ENCODE assay signal across 22 cellular contexts in genomic region chr11:125380756-125381445, GRCh38.
"Had no signal": no experiment of that assay in that cellular context is flagged by ENCODE, and none has a peak within 500 bp of the region (broad histone marks: within the 10 kb centered on the region; RNA-seq: fewer than 3 reads in every experiment).

No MANE protein-coding gene starts in this region.

- H3K9me3 Mint-ChIP-seq: activated CD8-positive, alpha-beta T cell treated with anti-CD3 and anti-CD28 coated beads for 36 hours; activated naive CD8-positive, alpha-beta T cell treated with anti-CD3 and anti-CD28 coated beads, Interleukin-2, amount 10 ng/mL, durations not matched to agents 7 days and 5 days had no signal

- H3K36me3 Mint-ChIP-seq: activated naive CD8-positive, alpha-beta T cell treated with anti-CD3 and anti-CD28 coated beads, Interleukin-2, amount 10 ng/mL, durations not matched to agents 7 days and 5 days had no signal

- DNase-seq: activated CD4-positive, alpha-beta T cell treated with anti-CD3 and anti-CD28 coated beads for 4 hours; activated CD8-positive, alpha-beta memory T cell treated with anti-CD3 and anti-CD28 coated beads, Interleukin-2, amount 50 U/mL, for 4 hours; activated CD8-positive, alpha-beta T cell treated with anti-CD3 and anti-CD28 coated beads for 36 hours; activated naive CD4-positive, alpha-beta T cell treated with anti-CD3 and anti-CD28 coated beads, Interleukin-2, amount 50 U/mL, for 16 hours; activated naive CD8-positive, alpha-beta T cell treated with anti-CD3 and anti-CD28 coated beads, Interleukin-2, amount 10 ng/mL, durations not matched to agents 7 days and 5 days; body of pancreas; MG63; MV-4-11; NCI-H1092 treated with DMSO at 0.1 percent for 48 hours; NCI-H1417 treated with DMSO at 0.1 percent for 48 hours; NCI-H1694; NCI-H2029; NCI-H345; NCI-H510A; NCI-H526 treated with DMSO at 0.1 percent for 48 hours; SHP77; SW 1271 had no signal

- H3K9me3 ChIP-seq: ascending aorta, body of pancreas, MG63, Peyer's patch, SJSA1 had no signal

- H3K4me1 Mint-ChIP-seq: activated naive CD8-positive, alpha-beta T cell treated with anti-CD3 and anti-CD28 coated beads, Interleukin-2, amount 10 ng/mL, durations not matched to agents 7 days and 5 days had no signal

- H3K27ac Mint-ChIP-seq: activated CD8-positive, alpha-beta T cell treated with anti-CD3 and anti-CD28 coated beads for 36 hours; activated naive CD8-positive, alpha-beta T cell treated with anti-CD3 and anti-CD28 coated beads, Interleukin-2, amount 10 ng/mL, durations not matched to agents 7 days and 5 days had no signal

- H3K4me3 Mint-ChIP-seq: activated CD8-positive, alpha-beta T cell treated with anti-CD3 and anti-CD28 coated beads for 36 hours; activated naive CD8-positive, alpha-beta T cell treated with anti-CD3 and anti-CD28 coated beads, Interleukin-2, amount 10 ng/mL, durations not matched to agents 7 days and 5 days had no signal

- ATAC-seq: activated CD4-positive, CD25-positive, alpha-beta regulatory T cell treated with anti-CD3 and anti-CD28 coated beads, Interleukin-2, amount 50 U/mL, for 24 hours; activated CD8-positive, alpha-beta T cell treated with anti-CD3 and anti-CD28 coated beads for 36 hours; body of pancreas; SK-N-SH treated with all-trans-retinoic acid at 6 μM for 48 hours had no signal

- H3K27ac ChIP-seq: ascending aorta, body of pancreas, Peyer's patch, SJSA1 had no signal

- H3K4me3 ChIP-seq: ascending aorta, body of pancreas, MG63, Peyer's patch, SJSA1 had no signal

- H3K4me1 ChIP-seq: Peyer's patch, SJSA1 had no signal

- H3K36me3 ChIP-seq: ascending aorta, Peyer's patch, SJSA1 had no signal
